ENCODE assay signal across 8 cellular contexts in the genomic region with DNA sequence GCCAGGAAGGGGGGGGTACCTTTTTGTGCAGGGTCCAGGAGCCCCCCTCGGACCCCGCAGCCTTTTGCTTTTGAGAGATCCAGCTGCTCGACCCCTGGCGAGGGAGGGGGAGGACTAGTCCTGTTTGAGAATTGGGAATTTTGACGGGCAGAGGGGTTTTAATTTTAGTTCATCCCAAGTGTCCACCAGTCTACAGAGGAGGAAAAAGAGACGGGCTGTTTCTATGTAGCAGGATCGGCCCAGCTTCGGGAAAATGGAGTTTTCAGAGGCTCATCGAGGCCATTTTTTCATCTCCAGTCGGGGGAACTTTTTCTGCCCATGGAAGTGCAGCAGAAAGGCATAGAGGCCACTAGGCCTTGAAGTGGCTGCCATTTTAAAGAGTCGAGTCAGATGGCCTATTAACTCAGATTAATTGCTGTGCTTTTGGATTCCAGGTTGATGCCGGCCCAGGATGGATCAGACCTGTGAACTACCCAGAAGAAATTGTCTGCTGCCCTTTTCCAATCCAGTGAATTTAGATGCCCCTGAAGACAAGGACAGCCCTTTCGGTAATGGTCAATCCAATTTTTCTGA. TPM values are rescaled to one million over a fixed set of nuclear protein-coding genes. Genes with fewer than 3 reads are reported as not detected.
DNase-seq lines count a peak whose midpoint lies in the region; ATAC-seq and TF ChIP-seq lines count a peak whose summit lies in the region.

No MANE protein-coding gene starts in this region.

- peak overlapping the region; percentile 87 for H2AFZ ChIP-seq in GM23248

- ATAC-seq in GM21381 (IDR thresholded peaks at IDR 0.05; ENCODE audit: unreplicated experiment) (no peak), HG03175 (IDR thresholded peaks at IDR 0.05; ENCODE audit: unreplicated experiment) (no peak)

- H3K36me3 Mint-ChIP-seq in progenitor cell of endocrine pancreas (ENCODE audit: insufficient read depth), result peaks cover 20% of the 10 kb centered on the region

- peak overlapping the region; percentile 86 for H3K4me3 Mint-ChIP-seq in progenitor cell of endocrine pancreas (ENCODE audit: low read depth)

- peak overlapping the region; percentile 94 for H3K4me2 ChIP-seq in GM23248 (ENCODE audit: unreplicated experiment)

- 9% methylated on average over 13 of the region's 13 CpGs for WGBS in GM23248 (ENCODE audit: low coverage in 1 of 2, low lambda C conversion rate in 2 of 2, missing lambda C conversion rate in 2 of 2), 2 experiments

- H3K4me1 ChIP-seq in GM23248 (ENCODE audit: insufficient read depth), result peaks cover 40% of the 10 kb centered on the region

- H3F3A ChIP-seq in GM23248 (ENCODE audit: insufficient read depth), result peaks cover 24% of the 10 kb centered on the region; the same call in 1 of the 2 replicates

- H3K9me3 ChIP-seq in GM23248 (ENCODE audit: low read depth), result no peaks in the 10 kb centered on the region

- in situ Hi-C loops in GM23248 (cut with MboI), result no loop called here

- H4K20me1 ChIP-seq in GM23248 (ENCODE audit: insufficient read depth), result no peaks in the 10 kb centered on the region

- H3K79me2 ChIP-seq in GM23248 (ENCODE audit: insufficient read depth), result peaks cover 48% of the 10 kb centered on the region

- DNase-seq in GM23248 (peak; percentile 36), epithelial cell of esophagus (ENCODE audit: low read depth) (no peak), progenitor cell of endocrine pancreas (ENCODE audit: low spot score, unreplicated experiment) (no peak), SIG-M5 treated with dmso at 0.1 percent for 504 hours (lab: John Stamatoyannopoulos, UW; ENCODE audit: unreplicated experiment) (no peak)
- no peak for DNase-seq in stimulated activated CD4-positive, alpha-beta T cell treated with anti-CD3 and anti-CD28 coated beads, Interleukin-1b, Interleukin-23, amount 100 ng/mL, for 48 hours

- H3K36me3 ChIP-seq in GM23248 (ENCODE audit: low read depth), result peaks cover 35% of the 10 kb centered on the region

- H3K4me3 ChIP-seq in GM23248 (peak overlapping the region; percentile 78), epithelial cell of esophagus (ENCODE audit: low read length) (peak overlapping the region; percentile 55)

- peaks cover 25% of the 10 kb centered on the region for H3K4me1 Mint-ChIP-seq in progenitor cell of endocrine pancreas (ENCODE audit: low read depth)

- peak overlapping the region; percentile 98 for H3K27ac Mint-ChIP-seq in progenitor cell of endocrine pancreas

- no peaks in the 10 kb centered on the region for H3K9me2 ChIP-seq in GM23248 (ENCODE audit: insufficient read depth)

- H3K27ac ChIP-seq in GM23248, result peak overlapping the region; percentile 24; the same call in 1 of the 2 replicates

- peaks cover 2% of the 10 kb centered on the region for H3K27me3 Mint-ChIP-seq in progenitor cell of endocrine pancreas

- H3K27me3 ChIP-seq in GM23248 (replicated peaks; ENCODE audit: insufficient read depth), result no peaks in the 10 kb centered on the region

- no peaks in the 10 kb centered on the region for H3K9me3 Mint-ChIP-seq in progenitor cell of endocrine pancreas (ENCODE audit: low read depth)

- H3K9ac ChIP-seq in GM23248, result peak overlapping the region; percentile 93

- TF ChIP-seq CTCF in epithelial cell of esophagus (IDR thresholded peaks at IDR 0.05; ENCODE audit: insufficient read depth, low read depth, low read length, missing control alignments) (no peak), progenitor cell of endocrine pancreas (IDR thresholded peaks at IDR 0.05; ENCODE audit: unreplicated experiment) (no peak)

TF ChIP-seq in PFSK-1, 5 proteins besides CTCF, POLR2A, EP300 and RAD21:
- TF ChIP-seq FOXP2 (optimal IDR thresholded peaks at IDR 0.05; ENCODE audit: borderline replicate concordance, extremely low read depth, extremely low read length, insufficient read depth) (no peak), TAF1 (IDR thresholded peaks at IDR 0.05; ENCODE audit: borderline replicate concordance, insufficient read depth, low read length) (peak; percentile 28; the same call in 1 of the 2 replicates)

RNA-seq across cellular contexts. Expression of gene NSD1, which starts 1.2 kb away (rescaled TPM):
- 29.7 and 31.9 TPM in 2 replicates for total RNA-seq in GM23248 (2014; rRNA removed; shearing (Covaris generic))
- 25.9 and 26.9 TPM in 2 replicates for polyA plus RNA-seq in GM23248 (2016; fragmentation: Nextera tagmentation; extraction: Ambion mirVana)
- polyA plus RNA-seq in PFSK-1 (2012; ENCODE audit: insufficient read length, low read depth), result 17.6 TPM
- total RNA-seq in progenitor cell of endocrine pancreas, result 168 and 178 TPM in 2 replicates

RNA-seq across cellular contexts. Expression of gene FGFR4, which starts 48.0 kb away (rescaled TPM):
- total RNA-seq in GM23248 (2014; rRNA removed; shearing (Covaris generic)), result not detected in 2 replicates
- 0.10 TPM in 1 of 2 replicates, not detected in the other for polyA plus RNA-seq in GM23248 (2016; fragmentation: Nextera tagmentation; extraction: Ambion mirVana)
- polyA plus RNA-seq in PFSK-1 (2012; ENCODE audit: insufficient read length, low read depth), result 13.2 TPM
- 244 and 258 TPM in 2 replicates for total RNA-seq in progenitor cell of endocrine pancreas

Comparison
In these comparisons a context has a peak if more than half of its experiments do, and no peak if none do; other contexts are left out.
1. RNA of gene FGFR4, which starts 48.0 kb away (total RNA-seq): 244 to 258 TPM in progenitor cell of endocrine pancreas; not detected in GM23248; every median in the first group is over 100 times any median in the second.